ENCODE assay signal across 21 cellular contexts in genomic region chr1:125064481-125064880, GRCh38.
DNase-seq lines count a peak whose midpoint lies in the region; ATAC-seq, FAIRE-seq and TF ChIP-seq lines count a peak whose summit lies in the region.
"Had no signal": no experiment of that assay in that cellular context is flagged by ENCODE, and none has a peak within 500 bp of the region (broad histone marks: within the 10 kb centered on the region; RNA-seq: fewer than 3 reads in every experiment).

No MANE protein-coding gene starts in this region.

- POLR2A ChIA-PET in HepG2 (lab: Yijun Ruan, JAX), result no interaction called here

- H3K9me3 ChIP-seq in right lobe of liver (peaks cover 0 to 4% (median 0%) of the 10 kb centered on the region in 4 donors), HepG2 (ENCODE audit: low read length) (peaks cover 49% of the 10 kb centered on the region), smooth muscle cell (replicated peaks; ENCODE audit: low read depth) (peaks cover 4% of the 10 kb centered on the region)
- H3K9me3 ChIP-seq: BE2C, SJSA1 had no signal

- H2AFZ ChIP-seq in HepG2 (ENCODE audit: low read length) (no peak overlapping the region), smooth muscle cell (ENCODE audit: low read depth) (no peak overlapping the region)

- TF ChIP-seq EP300 in HepG2 (IDR thresholded peaks at IDR 0.05; ENCODE audit: low read depth in 2 of 2, low read length in 2 of 2), result no peak
- no peak for TF ChIP-seq EP300 in HepG2 (CRISPR knock-in tag; IDR thresholded peaks at IDR 0.05; ENCODE audit: borderline replicate concordance)

- no peaks in the 10 kb centered on the region for H3K4me1 ChIP-seq in right lobe of liver
- no peaks in the 10 kb centered on the region for H3K4me1 ChIP-seq in HepG2 (ENCODE audit: insufficient read depth, low read length)
- no peaks in the 10 kb centered on the region for H3K4me1 ChIP-seq in smooth muscle cell (ENCODE audit: low read depth)
- H3K4me1 ChIP-seq: BE2C, SJSA1 had no signal

- H3K36me3 ChIP-seq in right lobe of liver (no peaks in the 10 kb centered on the region), HepG2 (replicated peaks in 1 of 2; ENCODE audit: control insufficient read depth in 1 of 2, insufficient read depth in 2 of 2, low read length in 2 of 2) (no peaks in the 10 kb centered on the region), smooth muscle cell (ENCODE audit: low read depth) (no peaks in the 10 kb centered on the region)
- H3K36me3 ChIP-seq: BE2C, SJSA1 had no signal

- H3K9ac ChIP-seq in HepG2 (ENCODE audit: insufficient read depth, low read depth, low read length) (no peak overlapping the region), smooth muscle cell (ENCODE audit: low read depth) (no peak overlapping the region)

- no peaks in the 10 kb centered on the region for H4K20me1 ChIP-seq in HepG2 (ENCODE audit: insufficient read depth, low read length)
- no peaks in the 10 kb centered on the region for H4K20me1 ChIP-seq in smooth muscle cell (ENCODE audit: low read depth)

- ATAC-seq in right lobe of liver (no peak), HepG2 (no peak), HG02840 (IDR thresholded peaks at IDR 0.05; ENCODE audit: low FRiP score, unreplicated experiment) (no peak), GM21526 (IDR thresholded peaks at IDR 0.05; ENCODE audit: low FRiP score, unreplicated experiment) (no peak)
- ATAC-seq: HCT116 had no signal

- no peak for FAIRE-seq in HepG2 (lab: Jason Lieb, UNC)
- FAIRE-seq: GM12892, RCC 7860 had no signal

- BruUV-seq in HepG2 (replicated peaks; lab: Mats Ljungman, UMichigan), result no TSS peak

- CTCF ChIA-PET in HepG2 (lab: Yijun Ruan, JAX; ENCODE audit: low intra/inter-chr PET ratio, low total read pairs), result no interaction called here

- TF ChIP-seq CTCF in right lobe of liver (IDR thresholded peaks at IDR 0.05), result no peak
- TF ChIP-seq CTCF in HepG2 (CRISPR knock-in tag; IDR thresholded peaks at IDR 0.05), result no peak
- TF ChIP-seq CTCF in smooth muscle cell (IDR thresholded peaks at IDR 0.05; ENCODE audit: borderline replicate concordance, insufficient read depth, poor library complexity, severe bottlenecking), result no peak

- H3K79me2 ChIP-seq in HepG2 (ENCODE audit: insufficient read depth, low read length) (no peaks in the 10 kb centered on the region), smooth muscle cell (ENCODE audit: low read depth) (no peaks in the 10 kb centered on the region)

- TF ChIP-seq RAD21 in HepG2 (CRISPR knock-in tag; IDR thresholded peaks at IDR 0.05), result no peak

- in situ Hi-C loops in HepG2 (cut with HindIII; ENCODE audit: extremely low pct_ligation_motif_present, low pct_unique_long_range_greater_than_20kb), result no loop called here

- no peaks in the 10 kb centered on the region for H3F3A ChIP-seq in smooth muscle cell (ENCODE audit: low read depth)

- no peak overlapping the region for H3K4me3 ChIP-seq in right lobe of liver
- no peak overlapping the region for H3K4me3 ChIP-seq in HepG2 (replicated peaks in 1 of 3; ENCODE audit: insufficient read depth in 1 of 3, low read depth in 2 of 3, low read length in 3 of 3)
- no peak overlapping the region for H3K4me3 ChIP-seq in smooth muscle cell
- H3K4me3 ChIP-seq: SJSA1 had no signal

- TF ChIP-seq POLR2A in right lobe of liver (IDR thresholded peaks at IDR 0.05), result no peak
- no peak for TF ChIP-seq POLR2A in HepG2 (IDR thresholded peaks at IDR 0.05; ENCODE audit: insufficient read depth in 1 of 2, low read depth in 2 of 2, low read length in 2 of 2)

- intact Hi-C loops in right lobe of liver (cut with DNase I) (no loop called here), HepG2 (cut with micrococcal nuclease; ENCODE audit: unreplicated experiment) (no loop called here)

- H3K27me3 ChIP-seq in right lobe of liver, result no peaks in the 10 kb centered on the region
- H3K27me3 ChIP-seq in HepG2 (ENCODE audit: control insufficient read depth in 1 of 2, insufficient read depth in 2 of 2, low read length in 2 of 2), result no peaks in the 10 kb centered on the region
- H3K27me3 ChIP-seq in smooth muscle cell (ENCODE audit: low read depth), result no peaks in the 10 kb centered on the region
- H3K27me3 ChIP-seq: BE2C, SJSA1 had no signal

- H3K27ac ChIP-seq in right lobe of liver, result no peak overlapping the region
- no peak overlapping the region for H3K27ac ChIP-seq in HepG2 (ENCODE audit: extremely low read length, insufficient read depth, low read length)
- no peak overlapping the region for H3K27ac ChIP-seq in smooth muscle cell (ENCODE audit: low read depth)
- H3K27ac ChIP-seq: 22Rv1, SJSA1 had no signal

- H3K4me2 ChIP-seq in HepG2 (ENCODE audit: low read depth, low read length) (no peak overlapping the region), smooth muscle cell (no peak overlapping the region)

- 79% methylated on average over 12 of the region's 21 CpGs for WGBS in right lobe of liver (ENCODE audit: insufficient coverage, low coverage, low lambda C conversion rate, missing lambda C conversion rate)
- 79% methylated on average over 6 of the region's 21 CpGs for WGBS in HepG2 (ENCODE audit: low lambda C conversion rate)
- WGBS in smooth muscle cell (ENCODE audit: low lambda C conversion rate), result 87% methylated on average over 21 of the region's 21 CpGs

- DNase-seq in NCI-H1105 treated with DMSO at 0.1 percent for 48 hours (lab: John Stamatoyannopoulos, UW) (peak; percentile 4), NCI-H1105 (lab: John Stamatoyannopoulos, UW) (no peak), right lobe of liver (peak; percentile 9 to 44 (median 35)), HepG2 (ENCODE audit: low spot score) (no peak), smooth muscle cell (lab: John Stamatoyannopoulos, UW; ENCODE audit: unreplicated experiment) (peak; percentile 0), SHP77 (lab: John Stamatoyannopoulos, UW) (no peak)
- DNase-seq: BE2C, DND-41, Karpas-422, NCI-H1092, NCI-H1436 treated with DMSO at 0.1 percent for 48 hours, NCI-H187 treated with DMSO at 0.1 percent for 48 hours, NCI-H446, NCI-H524 treated with DMSO at 0.1 percent for 48 hours had no signal

TF ChIP-seq in HepG2, 621 proteins besides CTCF, POLR2A, EP300 and RAD21:
- TF ChIP-seq ZFP36L2 (CRISPR knock-in tag; IDR thresholded peaks at IDR 0.05), result no peak
- no peak for TF ChIP-seq CBFB (CRISPR knock-in tag; IDR thresholded peaks at IDR 0.05)
- no peak for TF ChIP-seq SMYD3 (CRISPR knock-in tag; IDR thresholded peaks at IDR 0.05)
- TF ChIP-seq ZFP62 (CRISPR knock-in tag; IDR thresholded peaks at IDR 0.05), result no peak
- no peak for TF ChIP-seq ZNF503 (CRISPR knock-in tag; IDR thresholded peaks at IDR 0.05)
- no peak for TF ChIP-seq RBM39 (IDR thresholded peaks at IDR 0.05; ENCODE audit: low read depth, low read length, poor library complexity, severe bottlenecking)
- no peak for TF ChIP-seq ZNF543 (CRISPR knock-in tag; IDR thresholded peaks at IDR 0.05)
- no peak for TF ChIP-seq DBP (CRISPR knock-in tag; IDR thresholded peaks at IDR 0.05; ENCODE audit: not compliant biosample characterization)
- TF ChIP-seq MTA3 (CRISPR knock-in tag; IDR thresholded peaks at IDR 0.05), result no peak
- no peak for TF ChIP-seq ZSCAN30 (CRISPR knock-in tag; IDR thresholded peaks at IDR 0.05)
- TF ChIP-seq E2F2 (CRISPR knock-in tag; IDR thresholded peaks at IDR 0.05; ENCODE audit: borderline replicate concordance), result no peak
- no peak for TF ChIP-seq ZBTB34 (CRISPR knock-in tag; IDR thresholded peaks at IDR 0.05)
- no peak for TF ChIP-seq GATAD1 (CRISPR knock-in tag; IDR thresholded peaks at IDR 0.05)

Comparison
In these comparisons a context has a peak if more than half of its experiments do, and no peak if none do; other contexts are left out.
1. DNase-seq: peak in NCI-H1105 treated with DMSO at 0.1 percent for 48 hours (single experiment), right lobe of liver (3 of 3) and smooth muscle cell (single experiment); none in NCI-H1105 (single experiment), HepG2 (single experiment) and SHP77 (0 of 2).